13 cellular contexts compared by ENCODE assay signal in genomic region chr5:158976035-158976434, GRCh38.
DNase-seq lines count a peak whose midpoint lies in the region; ATAC-seq and TF ChIP-seq lines count a peak whose summit lies in the region.
"Had no signal": no experiment of that assay in that cellular context is flagged by ENCODE, and none has a peak within 500 bp of the region (broad histone marks: within the 10 kb centered on the region; RNA-seq: fewer than 3 reads in every experiment).

No MANE protein-coding gene starts in this region.

- H2AFZ ChIP-seq in ACC112 (ENCODE audit: low read length, unreplicated experiment): no peak overlapping the region

- H3K4me3 ChIP-seq in ACC112 (ENCODE audit: low read depth, low read length): peak overlapping the region; percentile 11; the same call in 1 of the 2 replicates
- H3K4me3 ChIP-seq: mucosa of descending colon had no signal

- no peak overlapping the region for H3K27ac Mint-ChIP-seq in activated naive CD4-positive, alpha-beta T cell treated with anti-CD3 and anti-CD28 coated beads, Interleukin-2, amount 10 ng/mL, durations not matched to agents 7 days and 5 days
- H3K27ac Mint-ChIP-seq: CD4-positive, alpha-beta T cell had no signal

- ATAC-seq in HG02870 (IDR thresholded peaks at IDR 0.05; ENCODE audit: unreplicated experiment) (no peak), HG02642 (IDR thresholded peaks at IDR 0.05; ENCODE audit: poor library complexity, unreplicated experiment) (no peak)
- ATAC-seq: activated T-cell treated with anti-CD3 and anti-CD28 coated beads, Interleukin-2, amount 50 U/mL, for 4 hours; mucosa of descending colon had no signal

- CTCF ChIA-PET in HEK293T (lab: Yijun Ruan, JAX): no interaction called here
- CTCF ChIA-PET in activated naive CD4-positive, alpha-beta T cell treated with anti-CD3 and anti-CD28 coated beads, Interleukin-2, amount 10 ng/mL, durations not matched to agents 7 days and 5 days (lab: Charles Lee): interaction anchor here (1.6 kb wide), 1 partner anchor 280 kb away, joined by 3 read pairs; no protein-coding TSS in a partner anchor

- no peak overlapping the region for H3K4me3 Mint-ChIP-seq in activated naive CD4-positive, alpha-beta T cell treated with anti-CD3 and anti-CD28 coated beads, Interleukin-2, amount 10 ng/mL, durations not matched to agents 7 days and 5 days
- H3K4me3 Mint-ChIP-seq: activated T-cell treated with anti-CD3 and anti-CD28 coated beads, Interleukin-2, amount 50 U/mL, for 4 hours; CD4-positive, alpha-beta T cell had no signal

- peaks cover 40% of the 10 kb centered on the region for H3K79me2 ChIP-seq in ACC112 (ENCODE audit: control insufficient read depth, insufficient read depth, low read length, unreplicated experiment)

- DNase-seq in HEK293T (ENCODE audit: extremely low spot score): no peak
- DNase-seq in amniotic epithelial cell (ENCODE audit: low read depth): peak; percentile 23
- peak; percentile 88 for DNase-seq in iris pigment epithelial cell (ENCODE audit: low read depth)
- no peak for DNase-seq in inferior parietal cortex (ENCODE audit: extremely low spot score)
- DNase-seq in activated naive CD4-positive, alpha-beta T cell treated with anti-CD3 and anti-CD28 coated beads, Interleukin-2, amount 10 ng/mL, durations not matched to agents 7 days and 5 days: no peak
- DNase-seq: activated T-cell treated with anti-CD3 and anti-CD28 coated beads, Interleukin-2, amount 50 U/mL, for 4 hours; CD4-positive, alpha-beta T cell; GOT3; mucosa of descending colon; T-helper 1 cell had no signal

- 0 out of 2 replicates have a peak, but pooled peaks cover 7% of the 10 kb centered on the region for H3K36me3 ChIP-seq in ACC112 (ENCODE audit: insufficient read depth, low read length)

- H3K36me3 Mint-ChIP-seq in activated naive CD4-positive, alpha-beta T cell treated with anti-CD3 and anti-CD28 coated beads, Interleukin-2, amount 10 ng/mL, durations not matched to agents 7 days and 5 days: no peaks in the 10 kb centered on the region

- H3K27me3 ChIP-seq in ACC112 (ENCODE audit: insufficient read depth, low read length): no peaks in the 10 kb centered on the region

- POLR2A ChIA-PET in HEK293T (lab: Yijun Ruan, JAX): interaction anchor here (1.2 kb wide), 1 partner anchor 21 kb away, joined by 3 read pairs; no protein-coding TSS in a partner anchor

- H3K9me3 Mint-ChIP-seq in activated naive CD4-positive, alpha-beta T cell treated with anti-CD3 and anti-CD28 coated beads, Interleukin-2, amount 10 ng/mL, durations not matched to agents 7 days and 5 days: no peaks in the 10 kb centered on the region
- H3K9me3 Mint-ChIP-seq: activated T-cell treated with anti-CD3 and anti-CD28 coated beads, Interleukin-2, amount 50 U/mL, for 4 hours; CD4-positive, alpha-beta T cell had no signal

- no peaks in the 10 kb centered on the region for H3K4me1 Mint-ChIP-seq in activated naive CD4-positive, alpha-beta T cell treated with anti-CD3 and anti-CD28 coated beads, Interleukin-2, amount 10 ng/mL, durations not matched to agents 7 days and 5 days

- peaks cover 6% of the 10 kb centered on the region for H3K27me3 Mint-ChIP-seq in activated naive CD4-positive, alpha-beta T cell treated with anti-CD3 and anti-CD28 coated beads, Interleukin-2, amount 10 ng/mL, durations not matched to agents 7 days and 5 days

- H3K27ac ChIP-seq in ACC112 (ENCODE audit: low read depth, low read length): peak overlapping the region; percentile 71

- H3K4me1 ChIP-seq in ACC112 (ENCODE audit: control insufficient read depth, insufficient read depth, low read length, unreplicated experiment): peaks cover 54% of the 10 kb centered on the region

TF ChIP-seq in HEK293T, 16 proteins besides CTCF, POLR2A, EP300 and RAD21:
- no peak for TF ChIP-seq FOXM1 (IDR thresholded peaks at IDR 0.05; ENCODE audit: borderline replicate concordance)
- 0 out of 2 replicates have a peak, but pooled peaks have one; percentile 7 for TF ChIP-seq PKNOX1 (IDR thresholded peaks at IDR 0.05)

Comparison
In these comparisons a context has a peak if more than half of its experiments do, and no peak if none do; other contexts are left out.
1. DNase-seq: peak in amniotic epithelial cell (single experiment) and iris pigment epithelial cell (single experiment); none in HEK293T (single experiment), inferior parietal cortex (single experiment) and activated naive CD4-positive, alpha-beta T cell treated with anti-CD3 and anti-CD28 coated beads, Interleukin-2, amount 10 ng/mL, durations not matched to agents 7 days and 5 days (single experiment).